In the genomic region with DNA sequence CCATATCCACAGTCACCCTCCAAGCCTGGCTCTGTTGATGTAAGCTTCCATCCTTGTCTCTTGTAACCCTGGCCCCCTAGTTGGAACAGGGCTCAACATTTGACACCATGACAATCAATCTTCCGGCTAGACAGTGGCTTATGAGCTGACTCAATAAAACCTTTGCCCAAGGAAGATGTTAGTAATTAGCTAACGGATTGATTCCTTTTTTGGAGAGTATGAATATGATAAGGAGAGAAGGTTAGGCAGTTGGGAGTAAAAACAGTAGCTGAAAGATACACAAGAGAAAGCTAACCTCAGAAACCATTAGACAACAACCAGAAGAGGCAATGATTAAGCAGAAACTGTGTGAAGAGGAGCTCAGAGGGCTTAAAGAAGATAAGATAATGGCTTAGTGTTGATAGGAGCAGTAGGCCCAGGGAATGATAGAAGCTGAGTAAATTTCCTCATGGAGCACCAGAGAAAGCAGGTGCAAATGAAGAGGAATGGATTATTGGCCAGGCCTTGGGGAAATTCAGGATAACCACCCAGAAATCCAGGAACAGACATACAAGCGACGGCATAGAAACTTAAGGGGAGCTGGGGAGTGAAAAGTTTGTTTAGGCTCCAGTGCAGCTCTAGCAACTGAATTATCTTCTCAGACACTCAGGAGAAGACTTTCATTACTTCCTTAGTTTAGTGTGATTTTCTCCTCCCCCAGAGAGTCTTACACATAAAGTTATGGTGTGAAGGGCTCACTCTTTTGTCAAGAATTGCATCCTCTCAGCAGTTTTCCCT, we compare ENCODE assay signal across 18 cellular contexts. TPM values are rescaled to one million over a fixed set of nuclear protein-coding genes. Genes with fewer than 3 reads are reported as not detected.
DNase-seq lines count a peak whose midpoint lies in the region; ATAC-seq and TF ChIP-seq lines count a peak whose summit lies in the region.
"Had no signal": no experiment of that assay in that cellular context is flagged by ENCODE, and none has a peak within 500 bp of the region (broad histone marks: within the 10 kb centered on the region; RNA-seq: fewer than 3 reads in every experiment).

No MANE protein-coding gene starts in this region.

- no peak overlapping the region for H4K91ac ChIP-seq in H9 (ENCODE audit: insufficient read length, low read depth, low read length)

- no peaks in the 10 kb centered on the region for H3K36me3 ChIP-seq in WERI-Rb-1
- H3K36me3 ChIP-seq in mesodermal cell (ENCODE audit: control insufficient read depth, insufficient read depth, low read length), result no peaks in the 10 kb centered on the region

- no peaks in the 10 kb centered on the region for H3K9me3 Mint-ChIP-seq in H9
- H3K9me3 Mint-ChIP-seq: CD4-positive, alpha-beta memory T cell had no signal

- H3K27me3 ChIP-seq in H9 (ENCODE audit: insufficient read depth, low read length) (no peaks in the 10 kb centered on the region), WERI-Rb-1 (ENCODE audit: insufficient read depth, low read depth, severe bottlenecking) (no peaks in the 10 kb centered on the region)

- no peak overlapping the region for H2BK120ac ChIP-seq in H9 (ENCODE audit: low read depth, low read length, poor library complexity, severe bottlenecking)

- H3T11ph ChIP-seq in H9 (ENCODE audit: low read length), result no peak overlapping the region

- H3K36me3 Mint-ChIP-seq in H9 (ENCODE audit: insufficient read depth in 1 of 3, low read depth in 3 of 3), result no peaks in the 10 kb centered on the region
- H3K36me3 Mint-ChIP-seq: CD4-positive, alpha-beta memory T cell had no signal

- no peaks in the 10 kb centered on the region for H3K23me2 ChIP-seq in H9 (ENCODE audit: insufficient read length, low read depth, low read length, poor library complexity, severe bottlenecking)

- H2BK20ac ChIP-seq in H9 (ENCODE audit: low read depth, low read length, poor library complexity, severe bottlenecking), result no peak overlapping the region

- no peak overlapping the region; a peak in 1 of 7 replicates for H3K27ac Mint-ChIP-seq in H9
- H3K27ac Mint-ChIP-seq: CD4-positive, alpha-beta memory T cell had no signal

- H4K20me1 ChIP-seq in H9 (ENCODE audit: control insufficient read depth, insufficient read depth, insufficient read length), result no peaks in the 10 kb centered on the region

- H2BK15ac ChIP-seq in H9 (ENCODE audit: low read depth, low read length), result no peak overlapping the region

- TF ChIP-seq CTCF in H9 (conservative IDR thresholded peaks at IDR 0.05), result no peak
- no peak for TF ChIP-seq CTCF in WERI-Rb-1 (IDR thresholded peaks at IDR 0.05; ENCODE audit: low read depth, low read length)

- H4K8ac ChIP-seq in H9 (replicated peaks; ENCODE audit: insufficient read length, low read depth, low read length), result no peak overlapping the region

- H3K4me3 ChIP-seq in WERI-Rb-1 (ENCODE audit: low read depth, low read length) (no peak overlapping the region), mesodermal cell (ENCODE audit: extremely low read depth, insufficient read depth, low read length, poor library complexity, severe bottlenecking) (no peak overlapping the region)
- H3K4me3 ChIP-seq: A549 had no signal

- H4K5ac ChIP-seq in H9 (ENCODE audit: insufficient read length, low read depth, low read length), result no peak overlapping the region

- no peak overlapping the region for H3K18ac ChIP-seq in H9 (ENCODE audit: insufficient read length, low read depth, low read length)

- H3K4me1 Mint-ChIP-seq in H9, result peaks cover 18 to 32% of the 10 kb centered on the region in 2 experiments
- H3K4me1 Mint-ChIP-seq: CD4-positive, alpha-beta memory T cell had no signal

- no peak overlapping the region for H3K27ac ChIP-seq in H9 (ENCODE audit: insufficient read length, low read depth, low read length)
- no peak overlapping the region; the same call in 1 of the 2 replicates for H3K27ac ChIP-seq in WERI-Rb-1
- H3K27ac ChIP-seq in mesodermal cell (ENCODE audit: low read depth, low read length, severe bottlenecking), result peak overlapping the region; percentile 19
- H3K27ac ChIP-seq: A549 had no signal

- WGBS in H9 (ENCODE audit: extremely low coverage, insufficient read length, low lambda C conversion rate), result no CpG with 5 or more reads among the region's 4 CpGs
- WGBS in mesodermal cell (ENCODE audit: insufficient coverage in 2 of 2), 2 experiments, result 83 to 100% methylated on average over 1 of the region's 4 CpGs

- no peak overlapping the region for H3K9ac ChIP-seq in H9 (ENCODE audit: extremely low read depth, insufficient read length, low read length)

- no peak for ATAC-seq in HG03520 (IDR thresholded peaks at IDR 0.05; ENCODE audit: unreplicated experiment)
- ATAC-seq: A549 had no signal

- no peak overlapping the region for H3K14ac ChIP-seq in H9 (ENCODE audit: insufficient read depth, low read length)

- H2AFZ ChIP-seq in H9 (ENCODE audit: low read length), result no peak overlapping the region

- H3K79me2 ChIP-seq in H9 (ENCODE audit: insufficient read depth, low read length), result no peaks in the 10 kb centered on the region

- no peaks in the 10 kb centered on the region for H3K79me1 ChIP-seq in H9 (ENCODE audit: insufficient read depth, low read depth, low read length, poor library complexity, severe bottlenecking)

- H2BK12ac ChIP-seq in H9 (ENCODE audit: insufficient read length, low read depth, low read length), result no peak overlapping the region

- H2AK5ac ChIP-seq in H9 (ENCODE audit: insufficient read length, low read length), result peak overlapping the region; percentile 41

- in situ Hi-C loops in KBM-7 (cut with MboI; ENCODE audit: low pct_unique_long_range_greater_than_20kb, low sequenced_read_pairs), result no loop called here

- no peaks in the 10 kb centered on the region for H3K4me1 ChIP-seq in H9 (ENCODE audit: insufficient read depth, low read length)
- no peaks in the 10 kb centered on the region for H3K4me1 ChIP-seq in mesodermal cell (ENCODE audit: control insufficient read depth, insufficient read depth, low read length, poor library complexity, severe bottlenecking)
- H3K4me1 ChIP-seq: A549 had no signal

- no peak overlapping the region for H3K4me2 ChIP-seq in H9 (ENCODE audit: insufficient read depth, insufficient read length, low read length)
- H3K4me2 ChIP-seq: A549 had no signal

- DNase-seq in H9 (no peak), NCI-H82 treated with DMSO at 0.1 percent for 48 hours (lab: John Stamatoyannopoulos, UW; ENCODE audit: unreplicated experiment) (peak; percentile 49), WERI-Rb-1 (peak; percentile 56), KBM-7 (no peak), GM19240 (ENCODE audit: insufficient read length, low spot score) (no peak)
- DNase-seq in effector CD8-positive, alpha-beta T cell (lab: John Stamatoyannopoulos, UW), result no peak
- DNase-seq: CD4-positive, alpha-beta memory T cell; DMS153; GDM1; GOT3; NCI-H1092; NCI-H146; NCI-H2029 treated with DMSO at 0.1 percent for 48 hours; NCI-H526; Right ventricle myocardium superior had no signal

- no peaks in the 10 kb centered on the region for H3K27me3 Mint-ChIP-seq in H9 (ENCODE audit: low read depth)

- H3K4ac ChIP-seq in H9 (ENCODE audit: low read depth, low read length), result no peak overlapping the region

- H3K9me3 ChIP-seq in H9 (ENCODE audit: control insufficient read depth, low read depth, low read length) (no peaks in the 10 kb centered on the region), WERI-Rb-1 (ENCODE audit: severe bottlenecking) (no peaks in the 10 kb centered on the region), mesodermal cell (ENCODE audit: control insufficient read depth, low read length) (no peaks in the 10 kb centered on the region)
- H3K9me3 ChIP-seq: A549 had no signal

- H3K4me3 Mint-ChIP-seq in H9, result no peak overlapping the region; a peak in 1 of 5 replicates
- H3K4me3 Mint-ChIP-seq: CD4-positive, alpha-beta memory T cell had no signal

- no peak overlapping the region for H3K56ac ChIP-seq in H9 (ENCODE audit: insufficient read length, low read depth, low read length)

- H3K23ac ChIP-seq in H9 (ENCODE audit: insufficient read length, low read depth, low read length), result peak overlapping the region; percentile 44

- no peak overlapping the region for H2BK5ac ChIP-seq in H9 (ENCODE audit: insufficient read length, low read length)

RNA-seq across cellular contexts. Expression of gene RFX7, which starts 7.8 kb away (rescaled TPM):
- 40.4 and 43.4 TPM in 2 replicates for total RNA-seq in H9 (2021)
- 25.5 TPM for polyA plus RNA-seq in mesodermal cell (2013, experiment 1 of 2)
- 21.6 TPM for polyA plus RNA-seq in mesodermal cell (2013, experiment 2 of 2)

Comparison
In these comparisons a context has a peak if more than half of its experiments do, and no peak if none do; other contexts are left out.
1. DNase-seq: peak in NCI-H82 treated with DMSO at 0.1 percent for 48 hours (single experiment) and WERI-Rb-1 (single experiment); none in H9 (single experiment), effector CD8-positive, alpha-beta T cell (single experiment), KBM-7 (single experiment) and GM19240 (single experiment).